Comparison of ENCODE assay signal across 7 cellular contexts in genomic region chr12:131222271-131223139, GRCh38.
DNase-seq lines count a peak whose midpoint lies in the region; ATAC-seq and TF ChIP-seq lines count a peak whose summit lies in the region.

No MANE protein-coding gene starts in this region.

- peaks cover 0 to 9% (median 6%) of the 10 kb centered on the region in 4 donors for H3K4me1 ChIP-seq in transverse colon

- TF ChIP-seq CTCF in progenitor cell of endocrine pancreas (IDR thresholded peaks at IDR 0.05; ENCODE audit: unreplicated experiment) (no peak), transverse colon (IDR thresholded peaks at IDR 0.05) (no peak)

- intact Hi-C loops in activated T-helper 1 cell treated with anti-CD3 and anti-CD28 coated beads, Interleukin-12 subunit alpha, Interleukin-12 subunit beta, Interleukin-2, Interleukin-4 antibody, amounts not matched to agents 30 ng/mL and 10 ng/mL and 1 ng/mL, durations not matched to agents 14 hours and 24 hours and 36 hours (cut with micrococcal nuclease): no loop called here
- intact Hi-C loops in transverse colon (cut with DNase I; ENCODE audit: low total_unique reads): no loop called here

- H3K27me3 Mint-ChIP-seq in T-helper 17 cell (peaks cover 33% of the 10 kb centered on the region), progenitor cell of endocrine pancreas (no peaks in the 10 kb centered on the region)
- H3K27me3 Mint-ChIP-seq in activated T-helper 1 cell treated with anti-CD3 and anti-CD28 coated beads, Interleukin-12 subunit alpha, Interleukin-12 subunit beta, Interleukin-2, Interleukin-4 antibody, amounts not matched to agents 30 ng/mL and 10 ng/mL and 1 ng/mL, durations not matched to agents 14 hours and 24 hours and 36 hours (ENCODE audit: insufficient read depth): peaks cover 2% of the 10 kb centered on the region

- no peak overlapping the region for H3K4me3 ChIP-seq in transverse colon

- no peaks in the 10 kb centered on the region for H3K9me3 Mint-ChIP-seq in progenitor cell of endocrine pancreas (ENCODE audit: low read depth)
- H3K9me3 Mint-ChIP-seq in activated T-helper 1 cell treated with anti-CD3 and anti-CD28 coated beads, Interleukin-12 subunit alpha, Interleukin-12 subunit beta, Interleukin-2, Interleukin-4 antibody, amounts not matched to agents 30 ng/mL and 10 ng/mL and 1 ng/mL, durations not matched to agents 14 hours and 24 hours and 36 hours: no peaks in the 10 kb centered on the region

- peaks cover 4% of the 10 kb centered on the region for H3K36me3 Mint-ChIP-seq in T-helper 17 cell (ENCODE audit: low read depth)
- no peaks in the 10 kb centered on the region for H3K36me3 Mint-ChIP-seq in progenitor cell of endocrine pancreas (ENCODE audit: insufficient read depth)
- H3K36me3 Mint-ChIP-seq in activated T-helper 1 cell treated with anti-CD3 and anti-CD28 coated beads, Interleukin-12 subunit alpha, Interleukin-12 subunit beta, Interleukin-2, Interleukin-4 antibody, amounts not matched to agents 30 ng/mL and 10 ng/mL and 1 ng/mL, durations not matched to agents 14 hours and 24 hours and 36 hours (ENCODE audit: low read depth): no peaks in the 10 kb centered on the region

- H3K4me3 Mint-ChIP-seq in T-helper 17 cell (peak overlapping the region; percentile 9), progenitor cell of endocrine pancreas (ENCODE audit: low read depth) (no peak overlapping the region)
- no peak overlapping the region for H3K4me3 Mint-ChIP-seq in activated T-helper 1 cell treated with anti-CD3 and anti-CD28 coated beads, Interleukin-12 subunit alpha, Interleukin-12 subunit beta, Interleukin-2, Interleukin-4 antibody, amounts not matched to agents 30 ng/mL and 10 ng/mL and 1 ng/mL, durations not matched to agents 14 hours and 24 hours and 36 hours

- ATAC-seq in GM18870 (IDR thresholded peaks at IDR 0.05; ENCODE audit: unreplicated experiment) (peak; percentile 56), HG02610 (IDR thresholded peaks at IDR 0.05; ENCODE audit: unreplicated experiment) (peak; percentile 31), T-helper 17 cell (no peak)

- TF ChIP-seq POLR2A in transverse colon (IDR thresholded peaks at IDR 0.05): no peak

- H3K9me3 ChIP-seq in T-helper 17 cell (ENCODE audit: control insufficient read depth, low read length, poor library complexity, severe bottlenecking) (no peaks in the 10 kb centered on the region), transverse colon (no peaks in the 10 kb centered on the region)

- H3K4me1 Mint-ChIP-seq in T-helper 17 cell (peaks cover 6% of the 10 kb centered on the region), progenitor cell of endocrine pancreas (ENCODE audit: low read depth) (peaks cover 25% of the 10 kb centered on the region)
- peaks cover 5% of the 10 kb centered on the region for H3K4me1 Mint-ChIP-seq in activated T-helper 1 cell treated with anti-CD3 and anti-CD28 coated beads, Interleukin-12 subunit alpha, Interleukin-12 subunit beta, Interleukin-2, Interleukin-4 antibody, amounts not matched to agents 30 ng/mL and 10 ng/mL and 1 ng/mL, durations not matched to agents 14 hours and 24 hours and 36 hours (ENCODE audit: low read depth)

- H3K27ac ChIP-seq in transverse colon: no peak overlapping the region

- TF ChIP-seq EP300 in transverse colon (IDR thresholded peaks at IDR 0.05; ENCODE audit: low read depth): no peak

- WGBS in transverse colon (ENCODE audit: low coverage in 1 of 2), 2 donors: 44 to 48% methylated on average over 4 to 24 of the region's 24 CpGs

- in situ Hi-C loops in transverse colon (cut with MboI; ENCODE audit: low pct_ligation_motif_present in 1 of 4, low pct_unique_long_range_greater_than_20kb in 1 of 4, low sequenced_read_pairs in 3 of 4): no loop called here

- H3K27me3 ChIP-seq in transverse colon: peaks cover 25% of the 10 kb centered on the region

- H3K36me3 ChIP-seq in transverse colon: no peaks in the 10 kb centered on the region

- H3K27ac Mint-ChIP-seq in T-helper 17 cell: no peak overlapping the region
- H3K27ac Mint-ChIP-seq in progenitor cell of endocrine pancreas: peak overlapping the region; percentile 78
- no peak overlapping the region for H3K27ac Mint-ChIP-seq in activated T-helper 1 cell treated with anti-CD3 and anti-CD28 coated beads, Interleukin-12 subunit alpha, Interleukin-12 subunit beta, Interleukin-2, Interleukin-4 antibody, amounts not matched to agents 30 ng/mL and 10 ng/mL and 1 ng/mL, durations not matched to agents 14 hours and 24 hours and 36 hours

- DNase-seq in T-helper 17 cell (no peak), progenitor cell of endocrine pancreas (ENCODE audit: low spot score, unreplicated experiment) (no peak), transverse colon (no peak)
- DNase-seq in activated T-helper 1 cell treated with anti-CD3 and anti-CD28 coated beads, Interleukin-12 subunit alpha, Interleukin-12 subunit beta, Interleukin-2, Interleukin-4 antibody, amounts not matched to agents 30 ng/mL and 10 ng/mL and 1 ng/mL, durations not matched to agents 14 hours and 24 hours and 36 hours (ENCODE audit: low spot score): no peak
- no peak for DNase-seq in activated CD8-positive, alpha-beta memory T cell treated with anti-CD3 and anti-CD28 coated beads, Interleukin-2, amount 50 U/mL, for 4 hours
